8 cellular contexts compared by ENCODE assay signal in genomic region chr6:139161817-139162284, GRCh38. TPM values are rescaled to one million over a fixed set of nuclear protein-coding genes. Genes with fewer than 3 reads are reported as not detected.
DNase-seq lines count a peak whose midpoint lies in the region; ATAC-seq lines count a peak whose summit lies in the region.

No MANE protein-coding gene starts in this region.

- peak overlapping the region; percentile 64 for H3K4me3 Mint-ChIP-seq in central memory CD8-positive, alpha-beta T cell

- peaks cover 56% of the 10 kb centered on the region for H3K36me3 Mint-ChIP-seq in central memory CD8-positive, alpha-beta T cell (ENCODE audit: insufficient read depth)

- H3K27ac Mint-ChIP-seq in central memory CD8-positive, alpha-beta T cell (ENCODE audit: low read depth), result peak overlapping the region; percentile 86

- no peaks in the 10 kb centered on the region for H3K27me3 Mint-ChIP-seq in central memory CD8-positive, alpha-beta T cell

- DNase-seq in RPMI7951 (ENCODE audit: low read depth) (peak; percentile 24), NCI-H774 (lab: John Stamatoyannopoulos, UW) (no peak), NCI-H128 (lab: John Stamatoyannopoulos, UW; ENCODE audit: unreplicated experiment) (no peak), HPDE6-E6E7 (ENCODE audit: extremely low spot score) (no peak)
- peak in 1 of 2 donors; percentile 36 for DNase-seq in central memory CD8-positive, alpha-beta T cell (ENCODE audit: low spot score in 2 of 2)
- DNase-seq in stimulated activated CD8-positive, alpha-beta memory T cell treated with anti-CD3 and anti-CD28 coated beads, Interleukin-15, amount 100 ng/mL, for 48 hours (ENCODE audit: low read depth in 2 of 2), result peak; percentile 50 to 60

- ATAC-seq in GM18498 (IDR thresholded peaks at IDR 0.05; ENCODE audit: unreplicated experiment) (peak; percentile 96), HG02571 (IDR thresholded peaks at IDR 0.05; ENCODE audit: unreplicated experiment) (peak; percentile 93)
- peak; percentile 68 for ATAC-seq in central memory CD8-positive, alpha-beta T cell (replicated peaks; ENCODE audit: extremely low read depth, poor library complexity, severe bottlenecking)

- peaks cover 74% of the 10 kb centered on the region for H3K4me1 Mint-ChIP-seq in central memory CD8-positive, alpha-beta T cell

- no peaks in the 10 kb centered on the region for H3K9me3 Mint-ChIP-seq in central memory CD8-positive, alpha-beta T cell

RNA-seq across cellular contexts. Expression of gene HECA, which starts 27.0 kb away (rescaled TPM):
- 14.9 and 15.2 TPM in 2 replicates for total RNA-seq in RPMI7951 (2014; rRNA removed; shearing (Covaris generic))

Comparison
In these comparisons a context has a peak if more than half of its experiments do, and no peak if none do; other contexts are left out.
1. DNase-seq: peak in RPMI7951 (single experiment) and stimulated activated CD8-positive, alpha-beta memory T cell treated with anti-CD3 and anti-CD28 coated beads, Interleukin-15, amount 100 ng/mL, for 48 hours (2 of 2); none in NCI-H774 (single experiment), NCI-H128 (single experiment) and HPDE6-E6E7 (single experiment).
2. Peak in every context shown above with its lines, with median percentiles within 50 percentile points of each other: ATAC-seq.